16 cellular contexts compared by ENCODE assay signal in genomic region chr20:64160536-64161495, GRCh38. TPM values are rescaled to one million over a fixed set of nuclear protein-coding genes. Genes with fewer than 3 reads are reported as not detected.
DNase-seq lines count a peak whose midpoint lies in the region; TF ChIP-seq lines count a peak whose summit lies in the region.
"Had no signal": no experiment of that assay in that cellular context is flagged by ENCODE, and none has a peak within 500 bp of the region (broad histone marks: within the 10 kb centered on the region; RNA-seq: fewer than 3 reads in every experiment).

No MANE protein-coding gene starts in this region.

- peaks cover 35% of the 10 kb centered on the region for H3K4me1 ChIP-seq in NT2/D1 (ENCODE audit: insufficient read depth, insufficient read length)
- H3K4me1 ChIP-seq: tibial nerve had no signal

- H3K9ac ChIP-seq in NT2/D1 (ENCODE audit: insufficient read length, low read depth) (peak overlapping the region; percentile 23), neural cell (ENCODE audit: low read length) (peak overlapping the region; percentile 95)

- no peak for TF ChIP-seq RAD21 in neural cell (conservative IDR thresholded peaks at IDR 0.05)

- peaks cover 33% of the 10 kb centered on the region for H3K27me3 ChIP-seq in NT2/D1 (ENCODE audit: insufficient read depth, insufficient read length)
- no peaks in the 10 kb centered on the region for H3K27me3 ChIP-seq in neural cell (ENCODE audit: insufficient read depth, low read depth, low read length)

- peak overlapping the region; percentile 99 for H3K27ac ChIP-seq in neural cell (ENCODE audit: low read length)
- H3K27ac ChIP-seq: C4-2B, heart left ventricle, RWPE1, spleen, tibial nerve had no signal

- H3K79me2 ChIP-seq in neural cell (replicated peaks; ENCODE audit: insufficient read depth, low read length), result peaks cover 53% of the 10 kb centered on the region

- H3K4me2 ChIP-seq in neural cell (ENCODE audit: low read length), result peak overlapping the region; percentile 97

- H3F3A ChIP-seq in neural cell (ENCODE audit: insufficient read depth, low read length, poor library complexity, severe bottlenecking), result peaks cover 6% of the 10 kb centered on the region

- no peak overlapping the region for H2AFZ ChIP-seq in neural cell (ENCODE audit: low read depth, low read length)

- TF ChIP-seq CTCF in neural cell (IDR thresholded peaks at IDR 0.05; ENCODE audit: poor library complexity, severe bottlenecking), result no peak

- H4K20me1 ChIP-seq in neural cell (ENCODE audit: insufficient read depth), result no peaks in the 10 kb centered on the region

- peak; percentile 21 for DNase-seq in DMS53 (lab: John Stamatoyannopoulos, UW)
- DNase-seq in DMS53 treated with DMSO at 0.1 percent for 48 hours (lab: John Stamatoyannopoulos, UW; ENCODE audit: unreplicated experiment), result no peak
- DNase-seq in NCI-H1092 (lab: John Stamatoyannopoulos, UW), result peak; percentile 55
- DNase-seq in NT2/D1 (ENCODE audit: low read depth, low spot score), result no peak
- no peak for DNase-seq in activated gamma-delta T cell treated with Interleukin-2 at 50 U/mL for 16 hours
- DNase-seq in NCI-H146 treated with DMSO at 0.1 percent for 48 hours (lab: John Stamatoyannopoulos, UW; ENCODE audit: unreplicated experiment), result no peak
- no peak for DNase-seq in NCI-H446 (lab: John Stamatoyannopoulos, UW)
- DNase-seq: 8988T; NCI-H748 treated with DMSO at 0.1 percent for 48 hours; spleen; stimulated activated naive B cell treated with anti-CD40 and anti-IgM and Interleukin-4, amounts not matched to agents 10 μg/mL and 1 μg/mL and 100 μg/mL, for 72 hours had no signal

- H3K9me2 ChIP-seq in neural cell (ENCODE audit: insufficient read depth, low read length), result no peaks in the 10 kb centered on the region

- no peaks in the 10 kb centered on the region for H3K9me3 ChIP-seq in NT2/D1 (ENCODE audit: insufficient read depth, low read length)
- H3K9me3 ChIP-seq in neural cell (ENCODE audit: low read length), result no peaks in the 10 kb centered on the region
- H3K9me3 ChIP-seq: heart left ventricle, spleen, tibial nerve had no signal

- H3K36me3 ChIP-seq in NT2/D1 (ENCODE audit: insufficient read depth, insufficient read length, low read length) (no peaks in the 10 kb centered on the region), neural cell (ENCODE audit: insufficient read depth, low read length) (no peaks in the 10 kb centered on the region)
- H3K36me3 ChIP-seq: heart left ventricle, spleen, tibial nerve had no signal

- no peak for TF ChIP-seq EP300 in neural cell (conservative IDR thresholded peaks at IDR 0.05; ENCODE audit: poor library complexity, severe bottlenecking)

- H3K4me3 ChIP-seq in NT2/D1 (ENCODE audit: insufficient read length, low read depth) (no peak overlapping the region), neural cell (ENCODE audit: low read length) (peak overlapping the region; percentile 81)
- H3K4me3 ChIP-seq: heart left ventricle, spleen, tibial nerve had no signal

TF ChIP-seq in neural cell, 6 proteins besides CTCF, POLR2A, EP300 and RAD21:
- no peak for TF ChIP-seq MXI1 (conservative IDR thresholded peaks at IDR 0.05; ENCODE audit: poor library complexity, severe bottlenecking)
- TF ChIP-seq SMC3 (conservative IDR thresholded peaks at IDR 0.05; ENCODE audit: poor library complexity), result no peak
- TF ChIP-seq POLR2AphosphoS5 (IDR thresholded peaks at IDR 0.05), result peak; percentile 17
- TF ChIP-seq REST (IDR thresholded peaks at IDR 0.05; ENCODE audit: borderline replicate concordance), result peak; percentile 30
- TF ChIP-seq EZH2 (IDR thresholded peaks at IDR 0.05; ENCODE audit: borderline replicate concordance, insufficient read depth, low read length, poor library complexity, severe bottlenecking), result no peak

RNA-seq across cellular contexts. Expression of gene MYT1, which starts 3.4 kb away (rescaled TPM):
- 35.8 and 42.4 TPM in 2 replicates for polyA plus RNA-seq in neural cell
- polyA minus RNA-seq in neural cell, result 79.8 and 80.8 TPM in 2 replicates

RNA-seq across cellular contexts. Expression of gene NPBWR2, which starts 53.5 kb away (rescaled TPM):
- polyA plus RNA-seq in neural cell, result not detected in 2 replicates
- not detected in 2 replicates for polyA minus RNA-seq in neural cell
- polyA plus RNA-seq: heart left ventricle, spleen had no signal

Comparison
In these comparisons a context has a peak if more than half of its experiments do, and no peak if none do; other contexts are left out.
1. DNase-seq: peak in DMS53 (single experiment) and NCI-H1092 (single experiment); none in DMS53 treated with DMSO at 0.1 percent for 48 hours (single experiment), NT2/D1 (single experiment), activated gamma-delta T cell treated with Interleukin-2 at 50 U/mL for 16 hours (single experiment), NCI-H146 treated with DMSO at 0.1 percent for 48 hours (single experiment) and NCI-H446 (0 of 2).